Comparison of ENCODE assay signal across 21 cellular contexts in the genomic region with DNA sequence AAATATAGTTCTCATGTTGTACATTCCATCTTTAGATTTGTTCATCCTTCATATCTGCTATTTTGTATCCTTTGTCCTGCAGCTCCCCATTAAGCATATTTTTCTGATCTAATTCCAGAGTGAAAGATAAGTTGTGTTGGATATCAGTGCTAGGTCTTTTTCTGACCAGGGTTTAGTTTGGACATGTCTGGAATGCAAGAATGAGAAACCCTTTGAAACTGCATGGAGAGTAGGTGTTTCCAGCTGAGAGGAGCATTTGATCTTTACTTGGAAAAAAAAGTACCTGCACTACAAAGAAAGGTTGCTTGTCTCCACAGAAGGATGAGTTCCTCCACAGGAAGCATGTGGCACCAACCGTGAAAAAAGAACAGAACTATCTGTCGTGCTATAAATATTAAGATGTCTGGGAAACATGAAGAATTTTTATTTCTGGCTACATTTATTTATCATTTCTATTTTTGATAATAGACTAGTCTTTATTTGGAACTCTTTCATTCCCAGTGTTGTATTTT.
"Had no signal": no experiment of that assay in that cellular context is flagged by ENCODE, and none has a peak within 500 bp of the region (broad histone marks: within the 10 kb centered on the region; RNA-seq: fewer than 3 reads in every experiment).

No MANE protein-coding gene starts in this region.

- H3K27me3 ChIP-seq: cardiac muscle cell, dorsolateral prefrontal cortex, right lobe of liver, upper lobe of left lung had no signal

- FAIRE-seq: kidney had no signal

- DNase-seq: activated CD4-positive, alpha-beta T cell treated with anti-CD3 and anti-CD28 coated beads for 4 hours; activated CD4-positive, alpha-beta T cell treated with anti-CD3 and anti-CD28 coated beads, Interleukin-2, amount 50 U/mL, for 48 hours; activated CD4-positive, CD25-positive, alpha-beta regulatory T cell; activated CD8-positive, alpha-beta memory T cell treated with anti-CD3 and anti-CD28 coated beads, Interleukin-2, amount 50 U/mL, for 48 hours; activated effector memory CD4-positive, alpha-beta T cell treated with Interleukin-2 at 50 U/mL for 16 hours; activated naive CD4-positive, alpha-beta T cell treated with anti-CD3 and anti-CD28 coated beads for 36 hours; activated naive CD8-positive, alpha-beta T cell treated with anti-CD3 and anti-CD28 coated beads, Interleukin-2, amount 10 ng/mL, durations not matched to agents 7 days and 5 days; activated T-cell treated with anti-CD3 and anti-CD28 coated beads, Interleukin-2, amount 50 U/mL, for 48 hours; amniotic stem cell; dorsolateral prefrontal cortex; kidney; lower lobe of right lung; naive B cell; posterior cingulate gyrus; right lobe of liver; stimulated activated CD4-positive, alpha-beta T cell treated with anti-CD3 and anti-CD28 coated beads, Interleukin-4, amount 100 ng/mL, for 1 hour; stimulated activated naive CD4-positive, alpha-beta T cell treated with Interleukin-2 at 50 U/mL for 16 hours; upper lobe of left lung had no signal

- H3K9me3 ChIP-seq: lower lobe of right lung, right lobe of liver, thoracic aorta, upper lobe of left lung had no signal

- ATAC-seq: left lobe of liver, lower lobe of right lung, right lobe of liver had no signal

- H3K27ac ChIP-seq: cardiac muscle cell, lower lobe of right lung, right lobe of liver, thoracic aorta, upper lobe of left lung had no signal

- H3K36me3 ChIP-seq: cardiac muscle cell, lower lobe of right lung, right lobe of liver, thoracic aorta, upper lobe of left lung had no signal

- H3K4me3 ChIP-seq: cardiac muscle cell, dorsolateral prefrontal cortex, lower lobe of right lung, right lobe of liver, thoracic aorta, upper lobe of left lung had no signal
